In genomic region chr11:37092487-37092886, GRCh38 we compare ENCODE assay signal across 29 cellular contexts.
DNase-seq lines count a peak whose midpoint lies in the region; ATAC-seq and TF ChIP-seq lines count a peak whose summit lies in the region.
"Had no signal": no experiment of that assay in that cellular context is flagged by ENCODE, and none has a peak within 500 bp of the region (broad histone marks: within the 10 kb centered on the region; RNA-seq: fewer than 3 reads in every experiment).

No MANE protein-coding gene starts in this region.

- no peak overlapping the region for H3K9ac ChIP-seq in SK-N-SH
- H3K9ac ChIP-seq: BLaER1; BLaER1 treated with 17β-estradiol and CSF1 and Interleukin-3, amounts not matched to agents 10 nM and 100 nM had no signal

- H3K4me3 ChIP-seq in SK-N-SH (ENCODE audit: low read depth in 2 of 2, low read length in 1 of 2) = no peak overlapping the region
- H3K4me3 ChIP-seq: A549; BLaER1; BLaER1 treated with 17β-estradiol and CSF1 and Interleukin-3, amounts not matched to agents 10 nM and 100 nM had no signal

- H2AFZ ChIP-seq in SK-N-SH (ENCODE audit: low read depth) = no peak overlapping the region

- 1% methylated on average over 2 of the region's 2 CpGs for WGBS in SK-N-SH (ENCODE audit: low lambda C conversion rate)

- H4K20me1 ChIP-seq in SK-N-SH (ENCODE audit: insufficient read depth) = no peaks in the 10 kb centered on the region
- H4K20me1 ChIP-seq: BLaER1; BLaER1 treated with 17β-estradiol and CSF1 and Interleukin-3, amounts not matched to agents 10 nM and 100 nM had no signal

- no peak for TF ChIP-seq CTCF in SK-N-SH (IDR thresholded peaks at IDR 0.05)

- no peak for DNase-seq in SK-N-SH
- peak; percentile 23 for DNase-seq in SK-N-DZ (ENCODE audit: low spot score)
- DNase-seq: 8988T; ACHN; AML-193; BE2C; C1 segment of cervical spinal cord; Caco-2; Calu3; CD4-positive, alpha-beta memory T cell; CD4-positive, alpha-beta T cell; CD4-positive, CD25-positive, alpha-beta regulatory T cell; CD8-positive, alpha-beta memory T cell; CD8-positive, alpha-beta T cell; COR-L47; DMS 273 treated with DMSO at 0.1 percent for 48 hours; DMS153; DMS53; DMS79; DMS79 treated with DMSO at 0.1 percent for 48 hours; DND-41; EL had no signal

- no peak for TF ChIP-seq RAD21 in SK-N-SH (IDR thresholded peaks at IDR 0.05; ENCODE audit: low read length)

- H3K4me1 ChIP-seq in SK-N-SH (ENCODE audit: control insufficient read depth in 1 of 2, insufficient read depth in 2 of 2, low read depth in 1 of 2, low read length in 1 of 2) = peaks cover 7 to 8% of the 10 kb centered on the region in 2 experiments; a peak in 2 of 4 replicates
- H3K4me1 ChIP-seq: A549; BE2C; BLaER1; BLaER1 treated with 17β-estradiol and CSF1 and Interleukin-3, amounts not matched to agents 10 nM and 100 nM; Caco-2 had no signal

- POLR2A ChIA-PET in SK-N-SH (lab: Yijun Ruan, JAX) = no interaction called here

- no peaks in the 10 kb centered on the region for H3F3A ChIP-seq in SK-N-SH (replicated peaks; ENCODE audit: insufficient read depth)

- no peaks in the 10 kb centered on the region for H3K79me2 ChIP-seq in SK-N-SH (ENCODE audit: insufficient read depth)

- no peaks in the 10 kb centered on the region for H3K9me3 ChIP-seq in SK-N-SH
- H3K9me3 ChIP-seq: A549; BE2C; BLaER1; BLaER1 treated with 17β-estradiol and CSF1 and Interleukin-3, amounts not matched to agents 10 nM and 100 nM; Caco-2 had no signal

- H3K36me3 ChIP-seq in SK-N-SH (replicated peaks in 1 of 2; ENCODE audit: control insufficient read depth in 1 of 2, insufficient read depth in 2 of 2, low read length in 1 of 2) = no peaks in the 10 kb centered on the region
- H3K36me3 ChIP-seq: BE2C; BLaER1; BLaER1 treated with 17β-estradiol and CSF1 and Interleukin-3, amounts not matched to agents 10 nM and 100 nM had no signal

- no peak overlapping the region for H3K27ac ChIP-seq in SK-N-SH (ENCODE audit: low read depth in 2 of 2, low read length in 1 of 2)
- H3K27ac ChIP-seq: 22Rv1; A549; BLaER1; BLaER1 treated with 17β-estradiol and CSF1 and Interleukin-3, amounts not matched to agents 10 nM and 100 nM; C4-2B had no signal

- ATAC-seq in SK-N-SH treated with all-trans-retinoic acid at 6 μM for 48 hours = no peak
- no peak for ATAC-seq in GM18870 (IDR thresholded peaks at IDR 0.05; ENCODE audit: unreplicated experiment)
- ATAC-seq: A549; CD8-positive, alpha-beta T cell had no signal

- no peaks in the 10 kb centered on the region for H3K27me3 ChIP-seq in SK-N-SH (ENCODE audit: insufficient read depth)
- H3K27me3 ChIP-seq: BE2C; BLaER1; BLaER1 treated with 17β-estradiol and CSF1 and Interleukin-3, amounts not matched to agents 10 nM and 100 nM had no signal

- peak in 1 of 2 experiments; percentile 84; a peak in 2 of 4 replicates for TF ChIP-seq EP300 in SK-N-SH (IDR thresholded peaks at IDR 0.05; ENCODE audit: borderline replicate concordance in 1 of 2, low read depth in 1 of 2, low read length in 1 of 2)

- no peaks in the 10 kb centered on the region for H3K9me2 ChIP-seq in SK-N-SH

- CTCF ChIA-PET in SK-N-SH (lab: Yijun Ruan, JAX) = no interaction called here

- H3K4me2 ChIP-seq in SK-N-SH = no peak overlapping the region
- H3K4me2 ChIP-seq: A549; BLaER1; BLaER1 treated with 17β-estradiol and CSF1 and Interleukin-3, amounts not matched to agents 10 nM and 100 nM had no signal

TF ChIP-seq in SK-N-SH, 30 proteins besides CTCF, POLR2A, EP300 and RAD21:
- TF ChIP-seq RCOR1 (IDR thresholded peaks at IDR 0.05; ENCODE audit: low read length) (peak; percentile 13; the same call in 1 of the 2 replicates), GATA2 (CRISPR knock-in tag; IDR thresholded peaks at IDR 0.05) (peak; percentile 84), EZH2phosphoT487 (IDR thresholded peaks at IDR 0.05; ENCODE audit: borderline replicate concordance, low read depth) (no peak)
TF ChIP-seq in SK-N-SH: peak in this region for 2.

TF ChIP-seq in SK-N-SH treated with all-trans-retinoic acid at 6 μM for 48 hours, 23 proteins besides CTCF, POLR2A, EP300 and RAD21:
- no peak for TF ChIP-seq CSDC2 (CRISPR knock-in tag; IDR thresholded peaks at IDR 0.05)
- no peak for TF ChIP-seq CSRNP3 (CRISPR knock-in tag; IDR thresholded peaks at IDR 0.05)
- TF ChIP-seq ZNF8 (CRISPR knock-in tag; IDR thresholded peaks at IDR 0.05) = no peak
- TF ChIP-seq TSHZ2 (CRISPR knock-in tag; IDR thresholded peaks at IDR 0.05) = no peak
- no peak for TF ChIP-seq SNAI2 (CRISPR knock-in tag; IDR thresholded peaks at IDR 0.05)
- TF ChIP-seq ZNF565 (CRISPR knock-in tag; conservative IDR thresholded peaks at IDR 0.05; ENCODE audit: low read depth) = no peak
